Comparison of ENCODE assay signal across 21 cellular contexts in the genomic region with DNA sequence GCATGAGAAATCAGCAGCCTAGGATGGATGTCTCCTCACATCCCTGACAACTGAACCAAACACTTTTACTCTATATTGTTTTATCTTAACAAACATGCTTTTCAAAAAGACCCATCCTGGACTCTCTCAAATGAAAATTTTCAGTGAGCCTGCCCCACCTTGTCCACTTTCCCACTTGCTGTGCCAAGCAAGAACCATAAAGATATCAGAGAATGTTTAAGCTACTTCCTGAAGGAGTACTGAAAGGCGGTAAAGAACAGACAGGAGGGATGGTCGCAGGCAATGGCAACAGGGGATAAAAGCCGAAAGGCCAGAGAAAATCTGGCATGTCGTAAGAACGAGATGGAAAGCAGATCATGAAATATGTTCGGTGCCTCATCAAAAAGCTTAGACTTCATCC. TPM values are rescaled to one million over a fixed set of nuclear protein-coding genes. Genes with fewer than 3 reads are reported as not detected.
DNase-seq lines count a peak whose midpoint lies in the region; ATAC-seq and TF ChIP-seq lines count a peak whose summit lies in the region.
"Had no signal": no experiment of that assay in that cellular context is flagged by ENCODE, and none has a peak within 500 bp of the region (broad histone marks: within the 10 kb centered on the region; RNA-seq: fewer than 3 reads in every experiment).

No MANE protein-coding gene starts in this region.

- H3K36me3 Mint-ChIP-seq in endodermal cell (ENCODE audit: low read depth): peaks cover under 1% of the 10 kb centered on the region
- H3K36me3 Mint-ChIP-seq in neural crest cell (ENCODE audit: low read depth): peaks cover 4% of the 10 kb centered on the region
- no peaks in the 10 kb centered on the region for H3K36me3 Mint-ChIP-seq in WTC11
- H3K36me3 Mint-ChIP-seq: CD4-positive, CD25-positive, alpha-beta regulatory T cell had no signal

- H3K27me3 ChIP-seq in right atrium auricular region (no peaks in the 10 kb centered on the region), endodermal cell (ENCODE audit: control insufficient read depth, insufficient read depth, low read length, poor library complexity, severe bottlenecking) (no peaks in the 10 kb centered on the region), vagina (no peaks in the 10 kb centered on the region)
- H3K27me3 ChIP-seq: ascending aorta, suprapubic skin had no signal

- intact Hi-C loops in left cardiac atrium (cut with DNase I): no loop called here
- intact Hi-C loops in vagina (cut with DNase I): loop anchor here (10.0 kb wide), 1 partner anchor 49 kb away; no protein-coding TSS in a partner anchor

- TF ChIP-seq CTCF in right atrium auricular region (IDR thresholded peaks at IDR 0.05) (no peak), endodermal cell (conservative IDR thresholded peaks at IDR 0.05) (no peak), neural crest cell (conservative IDR thresholded peaks at IDR 0.05) (no peak), vagina (IDR thresholded peaks at IDR 0.05) (no peak), WTC11 (IDR thresholded peaks at IDR 0.05) (no peak)

- POLR2A ChIA-PET in WTC11 (lab: Charles Lee): no interaction called here

- H3K9me3 ChIP-seq in right atrium auricular region: no peaks in the 10 kb centered on the region
- H3K9me3 ChIP-seq in endodermal cell (ENCODE audit: control insufficient read depth, low read length): no peaks in the 10 kb centered on the region
- H3K9me3 ChIP-seq in vagina: no peaks in the 10 kb centered on the region
- H3K9me3 ChIP-seq: ascending aorta, suprapubic skin had no signal

- no peak overlapping the region for H3K9ac ChIP-seq in endodermal cell (ENCODE audit: extremely low read depth, low read length, poor library complexity, severe bottlenecking)

- H3K27ac Mint-ChIP-seq in endodermal cell (peak overlapping the region; percentile 42), neural crest cell (ENCODE audit: unreplicated experiment) (peak overlapping the region; percentile 9), WTC11 (no peak overlapping the region)
- H3K27ac Mint-ChIP-seq: CD4-positive, CD25-positive, alpha-beta regulatory T cell; T-helper 1 cell treated with Interleukin-12 subunit alpha and Interleukin-12 subunit beta and Interleukin-4 antibody, amounts not matched to agents 30 μg/mL and 1 μg/mL, for 36 hours had no signal

- H3K4me1 Mint-ChIP-seq in endodermal cell: peaks cover 49% of the 10 kb centered on the region
- H3K4me1 Mint-ChIP-seq in neural crest cell: peaks cover 4% of the 10 kb centered on the region
- H3K4me1 Mint-ChIP-seq in WTC11: peaks cover 33% of the 10 kb centered on the region
- H3K4me1 Mint-ChIP-seq: CD4-positive, CD25-positive, alpha-beta regulatory T cell had no signal

- DNase-seq in right atrium auricular region (ENCODE audit: low spot score): no peak
- DNase-seq in left cardiac atrium: no peak
- DNase-seq in endodermal cell: no peak
- DNase-seq in neural crest cell (ENCODE audit: low read depth, low spot score): no peak
- DNase-seq in vagina (ENCODE audit: extremely low spot score in 2 of 2): no peak
- no peak for DNase-seq in amniotic stem cell (lab: John Stamatoyannopoulos, UW)
- no peak for DNase-seq in WTC11 (ENCODE audit: low spot score)
- DNase-seq: activated CD4-positive, alpha-beta T cell treated with anti-CD3 and anti-CD28 coated beads, Interleukin-2, amount 50 U/mL, for 48 hours; activated naive CD4-positive, alpha-beta T cell; activated T-cell treated with anti-CD3 and anti-CD28 coated beads for 4 hours; CD4-positive, CD25-positive, alpha-beta regulatory T cell; cortex of kidney; NCI-H2107; NCI-H524 treated with DMSO at 0.1 percent for 48 hours; SHP77 had no signal

- H3K4me1 ChIP-seq in right atrium auricular region (peaks cover 0 to 65% of the 10 kb centered on the region in 2 donors), endodermal cell (ENCODE audit: control insufficient read depth, insufficient read depth, low read length) (peaks cover 6% of the 10 kb centered on the region), vagina (peaks cover 43% of the 10 kb centered on the region)

- no peaks in the 10 kb centered on the region for H3K9me3 Mint-ChIP-seq in endodermal cell
- no peaks in the 10 kb centered on the region for H3K9me3 Mint-ChIP-seq in neural crest cell
- H3K9me3 Mint-ChIP-seq in WTC11: no peaks in the 10 kb centered on the region
- H3K9me3 Mint-ChIP-seq: T-helper 1 cell treated with Interleukin-12 subunit alpha and Interleukin-12 subunit beta and Interleukin-4 antibody, amounts not matched to agents 30 μg/mL and 1 μg/mL, for 36 hours had no signal

- CTCF ChIA-PET in WTC11 (lab: Charles Lee): interaction anchor here (2.5 to 2.7 kb wide), 2 partner anchors 10 to 279 kb away, joined by 8 to 24 read pairs; a partner anchor contains a TSS

- H3K36me3 ChIP-seq in right atrium auricular region (no peaks in the 10 kb centered on the region), endodermal cell (ENCODE audit: control insufficient read depth, insufficient read depth, low read length) (no peaks in the 10 kb centered on the region), vagina (no peaks in the 10 kb centered on the region)
- H3K36me3 ChIP-seq: ascending aorta, suprapubic skin had no signal

- ATAC-seq in left cardiac atrium: no peak
- no peak for ATAC-seq in WTC11
- no peak for ATAC-seq in HG02798 (IDR thresholded peaks at IDR 0.05; ENCODE audit: poor library complexity, unreplicated experiment)

- H3K4me3 Mint-ChIP-seq in endodermal cell (no peak overlapping the region), neural crest cell (no peak overlapping the region), WTC11 (no peak overlapping the region)
- H3K4me3 Mint-ChIP-seq: CD4-positive, CD25-positive, alpha-beta regulatory T cell; T-helper 1 cell treated with Interleukin-12 subunit alpha and Interleukin-12 subunit beta and Interleukin-4 antibody, amounts not matched to agents 30 μg/mL and 1 μg/mL, for 36 hours had no signal

- peak overlapping the region; percentile 24 to 74 for H3K27ac ChIP-seq in right atrium auricular region
- H3K27ac ChIP-seq in endodermal cell (ENCODE audit: low read depth, low read length): no peak overlapping the region
- H3K27ac ChIP-seq in vagina: peak overlapping the region; percentile 60
- H3K27ac ChIP-seq: HL-60, VCaP had no signal

- H3K4me3 ChIP-seq in right atrium auricular region (no peak overlapping the region), endodermal cell (ENCODE audit: low read length) (no peak overlapping the region), vagina (no peak overlapping the region)
- H3K4me3 ChIP-seq: ascending aorta, suprapubic skin had no signal

- 92 to 94% methylated on average over 6 of the region's 6 CpGs for WGBS in endodermal cell (ENCODE audit: insufficient coverage in 1 of 2, insufficient read length in 1 of 2), 2 experiments

- no peaks in the 10 kb centered on the region for H3K27me3 Mint-ChIP-seq in endodermal cell (ENCODE audit: insufficient read depth)
- no peaks in the 10 kb centered on the region for H3K27me3 Mint-ChIP-seq in neural crest cell (ENCODE audit: low read depth)
- H3K27me3 Mint-ChIP-seq in WTC11 (ENCODE audit: low read depth): no peaks in the 10 kb centered on the region

- no peak for TF ChIP-seq POLR2A in vagina (IDR thresholded peaks at IDR 0.05)

TF ChIP-seq in WTC11, 78 proteins besides CTCF, POLR2A, EP300 and RAD21 (continues in another document):
- TF ChIP-seq, protein P1, sequence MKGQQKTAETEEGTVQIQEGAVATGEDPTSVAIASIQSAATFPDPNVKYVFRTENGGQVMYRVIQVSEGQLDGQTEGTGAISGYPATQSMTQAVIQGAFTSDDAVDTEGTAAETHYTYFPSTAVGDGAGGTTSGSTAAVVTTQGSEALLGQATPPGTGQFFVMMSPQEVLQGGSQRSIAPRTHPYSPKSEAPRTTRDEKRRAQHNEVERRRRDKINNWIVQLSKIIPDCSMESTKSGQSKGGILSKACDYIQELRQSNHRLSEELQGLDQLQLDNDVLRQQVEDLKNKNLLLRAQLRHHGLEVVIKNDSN (CRISPR knock-in tag; IDR thresholded peaks at IDR 0.05): no peak
- TF ChIP-seq ZNF138 (CRISPR knock-in tag; conservative IDR thresholded peaks at IDR 0.05) (no peak), NR3C1 (CRISPR knock-in tag; conservative IDR thresholded peaks at IDR 0.05; ENCODE audit: low read depth) (no peak), ETV6 (CRISPR knock-in tag; IDR thresholded peaks at IDR 0.05) (no peak), NFATC4 (CRISPR knock-in tag; IDR thresholded peaks at IDR 0.05) (no peak), GABPB1 (CRISPR knock-in tag; IDR thresholded peaks at IDR 0.05) (no peak)
- TF ChIP-seq, protein P2, sequence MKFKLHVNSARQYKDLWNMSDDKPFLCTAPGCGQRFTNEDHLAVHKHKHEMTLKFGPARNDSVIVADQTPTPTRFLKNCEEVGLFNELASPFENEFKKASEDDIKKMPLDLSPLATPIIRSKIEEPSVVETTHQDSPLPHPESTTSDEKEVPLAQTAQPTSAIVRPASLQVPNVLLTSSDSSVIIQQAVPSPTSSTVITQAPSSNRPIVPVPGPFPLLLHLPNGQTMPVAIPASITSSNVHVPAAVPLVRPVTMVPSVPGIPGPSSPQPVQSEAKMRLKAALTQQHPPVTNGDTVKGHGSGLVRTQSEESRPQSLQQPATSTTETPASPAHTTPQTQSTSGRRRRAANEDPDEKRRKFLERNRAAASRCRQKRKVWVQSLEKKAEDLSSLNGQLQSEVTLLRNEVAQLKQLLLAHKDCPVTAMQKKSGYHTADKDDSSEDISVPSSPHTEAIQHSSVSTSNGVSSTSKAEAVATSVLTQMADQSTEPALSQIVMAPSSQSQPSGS (CRISPR knock-in tag; IDR thresholded peaks at IDR 0.05; ENCODE audit: borderline replicate concordance, low read depth): no peak
- TF ChIP-seq, protein P3, sequence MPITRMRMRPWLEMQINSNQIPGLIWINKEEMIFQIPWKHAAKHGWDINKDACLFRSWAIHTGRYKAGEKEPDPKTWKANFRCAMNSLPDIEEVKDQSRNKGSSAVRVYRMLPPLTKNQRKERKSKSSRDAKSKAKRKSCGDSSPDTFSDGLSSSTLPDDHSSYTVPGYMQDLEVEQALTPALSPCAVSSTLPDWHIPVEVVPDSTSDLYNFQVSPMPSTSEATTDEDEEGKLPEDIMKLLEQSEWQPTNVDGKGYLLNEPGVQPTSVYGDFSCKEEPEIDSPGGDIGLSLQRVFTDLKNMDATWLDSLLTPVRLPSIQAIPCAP (CRISPR knock-in tag; IDR thresholded peaks at IDR 0.05): no peak

RNA-seq across cellular contexts. Expression of a gene that starts 10.5 kb away (rescaled TPM):
- total RNA-seq in right atrium auricular region (10 to 100 TPM; 37.3 to 75.3 TPM), left cardiac atrium (10 to 100 TPM; 53.0 to 56.5 TPM), endodermal cell (10 to 100 TPM; 56.1 to 64.8 TPM), neural crest cell (68.5 and 72.7 TPM in 2 replicates), vagina (68.8 TPM), WTC11 (2021) (43.2 to 49.0 TPM (median 48.5 TPM) in 3 replicates)
- polyA plus RNA-seq in endodermal cell (2013, experiment 1 of 2): 63.0 TPM
- 57.6 TPM for polyA plus RNA-seq in endodermal cell (2013, experiment 2 of 2)
- total RNA-seq: CD4-positive, CD25-positive, alpha-beta regulatory T cell had no signal
- polyA plus RNA-seq: CD4-positive, CD25-positive, alpha-beta regulatory T cell had no signal

RNA-seq across cellular contexts. Expression of a gene that starts 52.9 kb away (rescaled TPM):
- 100 to 1,000 TPM in 1 of 2 donors, 10 to 100 TPM in 1; 36.8 to 126 TPM for total RNA-seq in right atrium auricular region
- 10 to 100 TPM; 23.1 to 26.4 TPM for total RNA-seq in left cardiac atrium
- total RNA-seq in endodermal cell: 100 to 1,000 TPM; 390 to 562 TPM
- 408 TPM for polyA plus RNA-seq in endodermal cell (2013, experiment 1 of 2)
- 403 TPM for polyA plus RNA-seq in endodermal cell (2013, experiment 2 of 2)
- 265 and 285 TPM in 2 replicates for total RNA-seq in neural crest cell
- total RNA-seq in vagina: 174 TPM
- 487 to 548 TPM (median 488 TPM) in 3 replicates for total RNA-seq in WTC11 (2021)
- total RNA-seq: CD4-positive, CD25-positive, alpha-beta regulatory T cell had no signal
- polyA plus RNA-seq: CD4-positive, CD25-positive, alpha-beta regulatory T cell had no signal
